Comparison of ENCODE assay signal across 22 cellular contexts in genomic region chr20:11302436-11302835, GRCh38.
DNase-seq lines count a peak whose midpoint lies in the region; TF ChIP-seq lines count a peak whose summit lies in the region.
"Had no signal": no experiment of that assay in that cellular context is flagged by ENCODE, and none has a peak within 500 bp of the region (broad histone marks: within the 10 kb centered on the region; RNA-seq: fewer than 3 reads in every experiment).

No MANE protein-coding gene starts in this region.

- no peak overlapping the region for H4K91ac ChIP-seq in H9 (ENCODE audit: insufficient read length, low read depth, low read length)

- no peak overlapping the region for H2BK20ac ChIP-seq in H9 (ENCODE audit: low read depth, low read length, poor library complexity, severe bottlenecking)

- no peaks in the 10 kb centered on the region for H3K36me3 ChIP-seq in adipocyte (ENCODE audit: control insufficient read depth, insufficient read depth, low read length, severe bottlenecking)
- no peaks in the 10 kb centered on the region for H3K36me3 ChIP-seq in tibial nerve

- H3K4me1 ChIP-seq in H9 (ENCODE audit: insufficient read depth, low read length) = peaks cover 4% of the 10 kb centered on the region; the same call in 1 of the 2 replicates
- no peaks in the 10 kb centered on the region for H3K4me1 ChIP-seq in adipocyte (ENCODE audit: control insufficient read depth, insufficient read depth, low read length)
- H3K4me1 ChIP-seq in tibial nerve = no peaks in the 10 kb centered on the region

- no peak overlapping the region for H2BK12ac ChIP-seq in H9 (ENCODE audit: insufficient read length, low read depth, low read length)

- no peaks in the 10 kb centered on the region for H4K20me1 ChIP-seq in H9 (ENCODE audit: control insufficient read depth, insufficient read depth, insufficient read length)

- H3K27me3 ChIP-seq in AG04450 (ENCODE audit: control insufficient read depth, insufficient read depth, low read length) = no peaks in the 10 kb centered on the region
- H3K27me3 ChIP-seq in H9 (ENCODE audit: insufficient read depth, low read length) = no peaks in the 10 kb centered on the region
- no peaks in the 10 kb centered on the region for H3K27me3 ChIP-seq in adipocyte (replicated peaks; ENCODE audit: control insufficient read depth, insufficient read depth, low read length)
- H3K27me3 ChIP-seq in tibial nerve = no peaks in the 10 kb centered on the region

- H2BK120ac ChIP-seq in H9 (ENCODE audit: low read depth, low read length, poor library complexity, severe bottlenecking) = no peak overlapping the region

- TF ChIP-seq CTCF in AG04450 (IDR thresholded peaks at IDR 0.05; ENCODE audit: low read depth, low read length) = no peak
- no peak for TF ChIP-seq CTCF in H9 (conservative IDR thresholded peaks at IDR 0.05)
- TF ChIP-seq CTCF in tibial nerve (IDR thresholded peaks at IDR 0.05) = no peak
- no peak for TF ChIP-seq CTCF in chondrocyte (IDR thresholded peaks at IDR 0.05)

- no peak overlapping the region for H3K4me2 ChIP-seq in H9 (ENCODE audit: insufficient read depth, insufficient read length, low read length)

- CTCF ChIA-PET in AG04450 (lab: Charles Lee) = interaction anchor here (1.0 to 1.1 kb wide), 2 partner anchors 242 to 750 kb away, joined by 3 read pairs; no protein-coding TSS in a partner anchor

- H3K14ac ChIP-seq in H9 (ENCODE audit: insufficient read depth, low read length) = no peak overlapping the region

- no peak overlapping the region for H2BK5ac ChIP-seq in H9 (ENCODE audit: insufficient read length, low read length)

- no peak for TF ChIP-seq EP300 in tibial nerve (IDR thresholded peaks at IDR 0.05)

- no peak overlapping the region for H3K4me3 Mint-ChIP-seq in H9
- H3K4me3 Mint-ChIP-seq in chondrocyte (ENCODE audit: unreplicated experiment) = no peak overlapping the region
- H3K4me3 Mint-ChIP-seq: effector memory CD8-positive, alpha-beta T cell; T-helper 2 cell treated with Interferon-gamma antibody and Interleukin-4, amounts not matched to agents 5 μg/mL and 100 μg/mL, for 36 hours; WTC11 had no signal

- H2AK5ac ChIP-seq in H9 (ENCODE audit: insufficient read length, low read length) = no peak overlapping the region

- H3T11ph ChIP-seq in H9 (ENCODE audit: low read length) = no peak overlapping the region

- no peak for TF ChIP-seq POLR2A in tibial nerve (IDR thresholded peaks at IDR 0.05)

- no peak overlapping the region for H3K9ac ChIP-seq in H9 (ENCODE audit: extremely low read depth, insufficient read length, low read length)
- H3K9ac ChIP-seq in adipocyte (ENCODE audit: low read length) = no peak overlapping the region

- DNase-seq in AG04450 (ENCODE audit: low read depth, low spot score) (peak; percentile 51), H9 (no peak), adipocyte (ENCODE audit: low read depth) (peak; percentile 53), fibroblast of peridontal ligament (ENCODE audit: extremely low read depth) (peak; percentile 53), NCI-H2029 treated with DMSO at 0.1 percent for 48 hours (lab: John Stamatoyannopoulos, UW) (no peak), tibial nerve (ENCODE audit: low spot score in 2 of 2) (no peak), A172 (ENCODE audit: low spot score) (no peak), chondrocyte (ENCODE audit: low spot score) (no peak)
- DNase-seq: 8988T; activated CD4-positive, alpha-beta T cell treated with anti-CD3 and anti-CD28 coated beads, Interleukin-2, amount 50 U/mL, for 48 hours; activated naive CD4-positive, alpha-beta T cell; anterior cingulate cortex; effector memory CD8-positive, alpha-beta T cell; kidney glomerular epithelial cell; mesenchymal stem cell; NCI-H1105; NCI-H2107; NCI-H510A treated with DMSO at 0.1 percent for 48 hours; retina had no signal

- no peak overlapping the region for H3K56ac ChIP-seq in H9 (ENCODE audit: insufficient read length, low read depth, low read length)

- peaks cover 16 to 19% of the 10 kb centered on the region in 2 experiments for H3K4me1 Mint-ChIP-seq in H9
- H3K4me1 Mint-ChIP-seq in chondrocyte (ENCODE audit: low read depth) = peaks cover 6% of the 10 kb centered on the region

- H3K27ac Mint-ChIP-seq in H9 (peak overlapping the region in 2 of 3 experiments; percentile 51 to 76; a peak in 2 of 7 replicates), chondrocyte (ENCODE audit: unreplicated experiment) (no peak overlapping the region)
- H3K27ac Mint-ChIP-seq: effector memory CD8-positive, alpha-beta T cell; T-helper 2 cell treated with Interferon-gamma antibody and Interleukin-4, amounts not matched to agents 5 μg/mL and 100 μg/mL, for 36 hours; WTC11 had no signal

- no peak overlapping the region for H3K23ac ChIP-seq in H9 (ENCODE audit: insufficient read length, low read depth, low read length)

- no CpG with 5 or more reads among the region's 3 CpGs for WGBS in H9 (ENCODE audit: extremely low coverage, insufficient read length, low lambda C conversion rate)
- WGBS in tibial nerve, 2 donors = 85 to 89% methylated on average over 3 of the region's 3 CpGs

- H3K27me3 Mint-ChIP-seq in H9 (ENCODE audit: low read depth) (no peaks in the 10 kb centered on the region), chondrocyte (ENCODE audit: low read depth) (no peaks in the 10 kb centered on the region)
- H3K27me3 Mint-ChIP-seq: effector memory CD8-positive, alpha-beta T cell had no signal

- H2BK15ac ChIP-seq in H9 (ENCODE audit: low read depth, low read length) = no peak overlapping the region

- H3K79me1 ChIP-seq in H9 (ENCODE audit: insufficient read depth, low read depth, low read length, poor library complexity, severe bottlenecking) = no peaks in the 10 kb centered on the region

- peaks cover 7 to 8% of the 10 kb centered on the region in 2 experiments; a peak in 4 of 5 replicates for H3K9me3 Mint-ChIP-seq in H9
- no peaks in the 10 kb centered on the region for H3K9me3 Mint-ChIP-seq in chondrocyte (ENCODE audit: low read depth)

- H3K18ac ChIP-seq in H9 (ENCODE audit: insufficient read length, low read depth, low read length) = no peak overlapping the region

- H3K4me3 ChIP-seq in AG04450 (ENCODE audit: low read depth, low read length) = no peak overlapping the region
- no peak overlapping the region for H3K4me3 ChIP-seq in adipocyte (ENCODE audit: low read length)
- H3K4me3 ChIP-seq in tibial nerve = no peak overlapping the region

- H3K79me2 ChIP-seq in H9 (ENCODE audit: insufficient read depth, low read length) = no peaks in the 10 kb centered on the region

- H3K36me3 Mint-ChIP-seq in H9 (ENCODE audit: insufficient read depth in 1 of 3, low read depth in 3 of 3) (peaks cover 6 to 17% (median 14%) of the 10 kb centered on the region in 3 experiments; a peak in 6 of 7 replicates), chondrocyte (ENCODE audit: low read depth) (no peaks in the 10 kb centered on the region)

- POLR2A ChIA-PET in AG04450 (lab: Yijun Ruan, JAX) = interaction anchor here (0.6 kb wide), 1 partner anchor 631 kb away, joined by 3 read pairs; no protein-coding TSS in a partner anchor

- H3K23me2 ChIP-seq in H9 (ENCODE audit: insufficient read length, low read depth, low read length, poor library complexity, severe bottlenecking) = no peaks in the 10 kb centered on the region

- H4K5ac ChIP-seq in H9 (ENCODE audit: insufficient read length, low read depth, low read length) = no peak overlapping the region

- H3K27ac ChIP-seq in AG04450 (ENCODE audit: low read depth, low read length) = no peak overlapping the region
- no peak overlapping the region for H3K27ac ChIP-seq in H9 (ENCODE audit: insufficient read length, low read depth, low read length)
- H3K27ac ChIP-seq in tibial nerve = no peak overlapping the region
- H3K27ac ChIP-seq: C4-2B had no signal

- H2AFZ ChIP-seq in H9 (ENCODE audit: low read length) = no peak overlapping the region

- H3K9me3 ChIP-seq in AG04450 (ENCODE audit: control insufficient read depth, insufficient read depth, low read length) = no peaks in the 10 kb centered on the region
- H3K9me3 ChIP-seq in H9 (ENCODE audit: control insufficient read depth, low read depth, low read length) = peaks cover 7% of the 10 kb centered on the region
- H3K9me3 ChIP-seq in adipocyte (ENCODE audit: control insufficient read depth, low read length) = no peaks in the 10 kb centered on the region
- H3K9me3 ChIP-seq in tibial nerve = no peaks in the 10 kb centered on the region

- H4K8ac ChIP-seq in H9 (replicated peaks; ENCODE audit: insufficient read length, low read depth, low read length) = no peak overlapping the region

- H3K4ac ChIP-seq in H9 (ENCODE audit: low read depth, low read length) = no peak overlapping the region

Comparison
In these comparisons a context has a peak if more than half of its experiments do, and no peak if none do; other contexts are left out.
1. DNase-seq: peak in AG04450 (single experiment), adipocyte (single experiment) and fibroblast of peridontal ligament (single experiment); none in H9 (single experiment), NCI-H2029 treated with DMSO at 0.1 percent for 48 hours (single experiment), tibial nerve (0 of 2), A172 (single experiment) and chondrocyte (single experiment).